20 cellular contexts compared by ENCODE assay signal in genomic region chr16:50597563-50598255, GRCh38. TPM values are rescaled to one million over a fixed set of nuclear protein-coding genes. Genes with fewer than 3 reads are reported as not detected.
"Had no signal": no experiment of that assay in that cellular context is flagged by ENCODE, and none has a peak within 500 bp of the region (broad histone marks: within the 10 kb centered on the region; RNA-seq: fewer than 3 reads in every experiment).

No MANE protein-coding gene starts in this region.

- H3K9me3 Mint-ChIP-seq: activated CD4-positive, alpha-beta memory T cell treated with anti-CD3 and anti-CD28 coated beads, Interleukin-2, amount 10 ng/mL, durations not matched to agents 7 days and 5 days; activated T-cell treated with anti-CD3 and anti-CD28 coated beads, Interleukin-2, amount 50 U/mL, for 72 hours had no signal

- ATAC-seq: activated T-cell treated with anti-CD3 and anti-CD28 coated beads, Interleukin-2, amount 50 U/mL, for 72 hours; left lung; stimulated activated naive CD8-positive, alpha-beta T cell treated with anti-CD3 and anti-CD28 coated beads, Interleukin-15, Interleukin-2, amounts not matched to agents 100 U/mL and 50 U/mL, for 24 hours had no signal

- H3K27me3 ChIP-seq: left lung, thyroid gland had no signal

- DNase-seq: activated CD4-positive, alpha-beta memory T cell treated with anti-CD3 and anti-CD28 coated beads, Interleukin-2, amount 10 ng/mL, durations not matched to agents 7 days and 5 days; activated CD4-positive, alpha-beta T cell treated with anti-CD3 and anti-CD28 coated beads for 48 hours; activated effector memory CD4-positive, alpha-beta T cell treated with Interleukin-2 at 50 U/mL for 16 hours; activated naive CD4-positive, alpha-beta T cell treated with anti-CD3 and anti-CD28 coated beads, Interleukin-2, amount 50 U/mL, for 16 hours; activated T-cell treated with anti-CD3 and anti-CD28 coated beads, Interleukin-2, amount 50 U/mL, for 72 hours; central memory CD4-positive, alpha-beta T cell; effector memory CD4-positive, alpha-beta T cell; left lung; retina; stimulated activated CD4-positive, alpha-beta T cell treated with anti-CD3 and anti-CD28 coated beads, Interleukin-12 subunit alpha, Interleukin-12 subunit beta, amount 100 ng/mL, for 4 hours; stimulated activated CD4-positive, alpha-beta T cell treated with anti-CD3 and anti-CD28 coated beads, Interleukin-4, amount 100 ng/mL, for 4 hours; stimulated activated naive CD8-positive, alpha-beta T cell treated with anti-CD3 and anti-CD28 coated beads, Interleukin-15, Interleukin-2, amounts not matched to agents 100 U/mL and 50 U/mL, for 24 hours; SW 1271; T-helper 2 cell; thyroid gland had no signal

- H3K27me3 Mint-ChIP-seq: activated CD4-positive, alpha-beta memory T cell treated with anti-CD3 and anti-CD28 coated beads, Interleukin-2, amount 10 ng/mL, durations not matched to agents 7 days and 5 days had no signal

- FAIRE-seq: astrocyte, colon, endothelial cell of umbilical vein had no signal

- H3K36me3 ChIP-seq: left lung, thyroid gland had no signal

- H3K27ac Mint-ChIP-seq: activated CD4-positive, alpha-beta memory T cell treated with anti-CD3 and anti-CD28 coated beads, Interleukin-2, amount 10 ng/mL, durations not matched to agents 7 days and 5 days; activated T-cell treated with anti-CD3 and anti-CD28 coated beads, Interleukin-2, amount 50 U/mL, for 72 hours; progenitor cell of endocrine pancreas had no signal

- H3K27ac ChIP-seq: left lung, SK-N-MC, thyroid gland had no signal

- H3K9me3 ChIP-seq: left lung, thyroid gland had no signal

- H3K4me3 Mint-ChIP-seq: activated CD4-positive, alpha-beta memory T cell treated with anti-CD3 and anti-CD28 coated beads, Interleukin-2, amount 10 ng/mL, durations not matched to agents 7 days and 5 days; activated T-cell treated with anti-CD3 and anti-CD28 coated beads, Interleukin-2, amount 50 U/mL, for 72 hours had no signal

- H3K4me3 ChIP-seq: left lung, SK-N-MC, thyroid gland had no signal

RNA-seq across cellular contexts. Expression of gene NKD1, which starts 49.5 kb away (rescaled TPM):
- total RNA-seq: endothelial cell of umbilical vein had no signal
- polyA plus RNA-seq: endothelial cell of umbilical vein had no signal
